ENCODE assay signal across 13 cellular contexts in the genomic region with DNA sequence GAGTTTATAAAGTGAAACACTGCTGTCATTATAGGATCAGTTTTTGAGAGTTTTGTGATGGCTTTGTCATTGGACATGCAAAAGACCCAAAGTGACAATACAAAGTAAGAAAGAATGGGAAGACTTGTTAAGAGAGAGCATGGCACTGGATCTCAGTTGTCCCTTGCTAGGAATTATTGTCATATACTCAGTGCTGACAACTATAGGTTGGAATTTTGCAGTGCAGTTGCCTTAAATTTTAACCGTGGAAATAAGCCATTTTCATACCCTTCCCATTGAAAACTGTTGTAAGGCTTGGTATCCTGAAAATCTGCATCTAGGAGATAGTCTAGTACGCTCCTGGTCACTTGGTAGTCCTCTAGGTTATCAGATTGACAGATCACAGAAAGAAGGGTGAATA.
A peak's percentile ranks its signal among the peaks of the same experiment; 100 is the strongest.
DNase-seq lines count a peak whose midpoint lies in the region; ATAC-seq, FAIRE-seq and TF ChIP-seq lines count a peak whose summit lies in the region.
"Had no signal": no experiment of that assay in that cellular context is flagged by ENCODE, and none has a peak within 500 bp of the region (broad histone marks: within the 10 kb centered on the region; RNA-seq: fewer than 3 reads in every experiment).

No MANE protein-coding gene starts in this region.

- H2AFZ ChIP-seq in mammary epithelial cell (ENCODE audit: low read depth, low read length): no peak overlapping the region
- H2AFZ ChIP-seq in smooth muscle cell (ENCODE audit: low read depth): no peak overlapping the region

- H3K36me3 ChIP-seq in mammary epithelial cell (ENCODE audit: insufficient read depth, low read length): no peaks in the 10 kb centered on the region
- H3K36me3 ChIP-seq in breast epithelium: no peaks in the 10 kb centered on the region
- H3K36me3 ChIP-seq in smooth muscle cell (ENCODE audit: low read depth): no peaks in the 10 kb centered on the region
- H3K36me3 ChIP-seq: tibial artery had no signal

- H3K4me2 ChIP-seq in mammary epithelial cell (ENCODE audit: insufficient read depth, low read depth, low read length): no peak overlapping the region
- H3K4me2 ChIP-seq in smooth muscle cell: no peak overlapping the region

- no peak for ATAC-seq in HG02642 (IDR thresholded peaks at IDR 0.05; ENCODE audit: poor library complexity, unreplicated experiment)
- ATAC-seq: activated CD8-positive, alpha-beta T cell treated with anti-CD3 and anti-CD28 coated beads, Interleukin-2, amount 10 ng/mL, durations not matched to agents 7 days and 5 days; sciatic nerve had no signal

- dilution Hi-C loops in mammary epithelial cell (cut with HindIII; ENCODE audit: low sequenced_read_pairs): loop anchor here (10.0 kb wide), 1 partner anchor 1176 kb away; no protein-coding TSS in a partner anchor

- in situ Hi-C loops in mammary epithelial cell (cut with MboI; ENCODE audit: low sequenced_read_pairs in 2 of 2): loop anchor here (25.0 kb wide), 2 partner anchors 324 to 1349 kb away; no protein-coding TSS in a partner anchor

- intact Hi-C loops in mammary epithelial cell (cut with micrococcal nuclease) (no loop called here), breast epithelium (cut with DNase I; ENCODE audit: low total_unique reads) (no loop called here)

- no peaks in the 10 kb centered on the region for H3K4me1 ChIP-seq in mammary epithelial cell (ENCODE audit: insufficient read depth, low read length)
- no peaks in the 10 kb centered on the region for H3K4me1 ChIP-seq in breast epithelium
- no peaks in the 10 kb centered on the region for H3K4me1 ChIP-seq in smooth muscle cell (ENCODE audit: low read depth)
- H3K4me1 ChIP-seq: tibial artery had no signal

- DNase-seq in mammary epithelial cell (no peak), breast epithelium (ENCODE audit: low spot score in 2 of 2) (no peak), SW480 (ENCODE audit: low spot score) (peak; percentile 20), fibroblast of villous mesenchyme (ENCODE audit: low read depth) (no peak), smooth muscle cell (lab: John Stamatoyannopoulos, UW; ENCODE audit: unreplicated experiment) (no peak), NCI-H146 treated with DMSO at 0.1 percent for 48 hours (lab: John Stamatoyannopoulos, UW; ENCODE audit: unreplicated experiment) (no peak), H54 (ENCODE audit: insufficient read length, low spot score) (no peak)
- DNase-seq: activated CD8-positive, alpha-beta T cell treated with anti-CD3 and anti-CD28 coated beads, Interleukin-2, amount 10 ng/mL, durations not matched to agents 7 days and 5 days; activated naive CD4-positive, alpha-beta T cell treated with anti-CD3 and anti-CD28 coated beads for 36 hours; NCI-H187 treated with DMSO at 0.1 percent for 48 hours; tibial artery had no signal

- 47% methylated on average over 2 of the region's 2 CpGs for WGBS in mammary epithelial cell (ENCODE audit: low coverage, missing lambda C conversion rate)
- 50% methylated on average over 2 of the region's 2 CpGs for WGBS in smooth muscle cell (ENCODE audit: low lambda C conversion rate)

- H3K27ac ChIP-seq in mammary epithelial cell (ENCODE audit: insufficient read depth, low read depth, low read length) (no peak overlapping the region), breast epithelium (no peak overlapping the region), smooth muscle cell (ENCODE audit: low read depth) (no peak overlapping the region)
- H3K27ac ChIP-seq: tibial artery had no signal

- CTCF ChIA-PET in mammary epithelial cell (lab: Charles Lee; ENCODE audit: low non-redundant PET): no interaction called here

- no peaks in the 10 kb centered on the region for H3K27me3 ChIP-seq in mammary epithelial cell (ENCODE audit: insufficient read depth, low read length)
- H3K27me3 ChIP-seq in breast epithelium: no peaks in the 10 kb centered on the region
- peaks cover 14% of the 10 kb centered on the region for H3K27me3 ChIP-seq in smooth muscle cell (ENCODE audit: low read depth)

- TF ChIP-seq CTCF in mammary epithelial cell (conservative IDR thresholded peaks at IDR 0.05 in 1 of 2, IDR thresholded peaks at IDR 0.05 in 1 of 2; ENCODE audit: extremely low read depth in 1 of 2, insufficient read depth in 1 of 2, low read depth in 1 of 2, low read length in 2 of 2): peak; percentile 28 to 47
- no peak for TF ChIP-seq CTCF in breast epithelium (IDR thresholded peaks at IDR 0.05)
- TF ChIP-seq CTCF in fibroblast of villous mesenchyme (IDR thresholded peaks at IDR 0.05; ENCODE audit: insufficient read depth, low read depth, low read length): peak; percentile 47
- TF ChIP-seq CTCF in smooth muscle cell (IDR thresholded peaks at IDR 0.05; ENCODE audit: borderline replicate concordance, insufficient read depth, poor library complexity, severe bottlenecking): peak; percentile 49

- no peaks in the 10 kb centered on the region for H3F3A ChIP-seq in smooth muscle cell (ENCODE audit: low read depth)

- H3K9me3 ChIP-seq in mammary epithelial cell (replicated peaks; ENCODE audit: insufficient read depth, low read length) (no peaks in the 10 kb centered on the region), breast epithelium (no peaks in the 10 kb centered on the region), smooth muscle cell (replicated peaks; ENCODE audit: low read depth) (no peaks in the 10 kb centered on the region)
- H3K9me3 ChIP-seq: tibial artery had no signal

- H3K4me3 ChIP-seq in mammary epithelial cell (replicated peaks in 1 of 3; ENCODE audit: insufficient read depth in 1 of 3, low read depth in 2 of 3, low read length in 3 of 3) (no peak overlapping the region), breast epithelium (no peak overlapping the region), fibroblast of villous mesenchyme (ENCODE audit: low read depth, low read length) (no peak overlapping the region), smooth muscle cell (no peak overlapping the region)
- H3K4me3 ChIP-seq: tibial artery had no signal

- FAIRE-seq in H54 (lab: Jason Lieb, UNC): no peak

- H3K79me2 ChIP-seq in mammary epithelial cell (ENCODE audit: insufficient read depth, low read length) (no peaks in the 10 kb centered on the region), smooth muscle cell (ENCODE audit: low read depth) (no peaks in the 10 kb centered on the region)

- no peaks in the 10 kb centered on the region for H4K20me1 ChIP-seq in mammary epithelial cell (ENCODE audit: insufficient read depth, low read length)
- H4K20me1 ChIP-seq in smooth muscle cell (ENCODE audit: low read depth): no peaks in the 10 kb centered on the region

- TF ChIP-seq POLR2A in breast epithelium (IDR thresholded peaks at IDR 0.05) (no peak), H54 (IDR thresholded peaks at IDR 0.05; ENCODE audit: low read depth, low read length) (no peak)

- H3K9ac ChIP-seq in mammary epithelial cell (ENCODE audit: insufficient read depth, low read length): no peak overlapping the region
- no peak overlapping the region for H3K9ac ChIP-seq in smooth muscle cell (ENCODE audit: low read depth)

- no TSS peak for BruUV-seq in mammary epithelial cell (replicated peaks; lab: Mats Ljungman, UMichigan)

Comparison
In these comparisons a context has a peak if more than half of its experiments do, and no peak if none do; other contexts are left out.
1. CTCF ChIP-seq: peak in mammary epithelial cell (2 of 2), fibroblast of villous mesenchyme (single experiment) and smooth muscle cell (single experiment); none in breast epithelium (0 of 3).